In the genomic region with DNA sequence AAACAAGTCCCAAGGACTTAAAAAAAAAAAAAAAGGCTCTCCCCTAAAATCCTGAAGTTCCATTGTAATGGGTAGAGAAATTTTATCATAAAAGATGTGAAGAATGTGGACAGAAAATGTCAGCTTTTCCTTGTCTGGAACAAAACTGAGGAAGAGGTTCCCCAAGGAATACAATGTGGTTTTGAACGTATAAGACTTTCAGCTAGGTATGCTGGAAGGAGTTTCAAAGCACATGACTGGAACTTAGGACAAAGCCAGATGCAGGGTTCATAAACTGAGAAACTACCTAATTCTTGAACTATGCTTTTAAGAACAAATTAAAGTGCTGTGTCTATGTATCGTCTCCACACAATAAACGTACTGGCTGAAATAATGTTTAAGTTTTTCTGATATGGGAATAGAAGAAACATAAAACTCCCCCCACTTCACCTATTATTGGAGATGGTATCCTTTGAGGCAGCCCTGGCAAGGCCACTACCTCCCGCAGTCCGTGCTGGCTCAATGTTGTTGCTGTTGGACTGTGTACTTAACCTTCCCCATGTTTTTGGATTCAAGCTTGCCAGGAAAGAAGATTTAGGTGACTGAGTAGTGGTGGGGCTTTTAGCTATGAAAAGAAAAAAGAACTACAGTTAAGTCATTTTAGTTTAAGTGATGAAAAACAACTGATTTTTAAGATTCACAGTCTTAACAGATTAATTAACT, we compare ENCODE assay signal across 21 cellular contexts.
DNase-seq lines count a peak whose midpoint lies in the region; ATAC-seq and TF ChIP-seq lines count a peak whose summit lies in the region.
"Had no signal": no experiment of that assay in that cellular context is flagged by ENCODE, and none has a peak within 500 bp of the region (broad histone marks: within the 10 kb centered on the region; RNA-seq: fewer than 3 reads in every experiment).

No MANE protein-coding gene starts in this region.

- H3K27ac Mint-ChIP-seq in natural killer cell, result peak overlapping the region; percentile 16 to 52
- H3K27ac Mint-ChIP-seq in natural killer cell treated with Interleukin-12 subunit alpha and Interleukin-12 subunit beta and Interleukin-15 and Interleukin-18, amount 100 ng/mL, for 72 hours, result no peak overlapping the region
- H3K27ac Mint-ChIP-seq in mesothelial cell of epicardium, result peak overlapping the region; percentile 21
- H3K27ac Mint-ChIP-seq: activated CD8-positive, alpha-beta memory T cell treated with anti-CD3 and anti-CD28 coated beads, Interleukin-2, amount 10 ng/mL, durations not matched to agents 7 days and 5 days; H9 had no signal

- H3K4me1 Mint-ChIP-seq in natural killer cell (no peaks in the 10 kb centered on the region), mesothelial cell of epicardium (peaks cover 2% of the 10 kb centered on the region)
- no peaks in the 10 kb centered on the region for H3K4me1 Mint-ChIP-seq in natural killer cell treated with Interleukin-12 subunit alpha and Interleukin-12 subunit beta and Interleukin-15 and Interleukin-18, amount 100 ng/mL, for 72 hours (ENCODE audit: low read depth in 2 of 2)
- H3K4me1 Mint-ChIP-seq: activated CD8-positive, alpha-beta memory T cell treated with anti-CD3 and anti-CD28 coated beads, Interleukin-2, amount 10 ng/mL, durations not matched to agents 7 days and 5 days had no signal

- no peak overlapping the region for H3K4me3 Mint-ChIP-seq in natural killer cell
- H3K4me3 Mint-ChIP-seq in natural killer cell treated with Interleukin-12 subunit alpha and Interleukin-12 subunit beta and Interleukin-15 and Interleukin-18, amount 100 ng/mL, for 72 hours, result no peak overlapping the region
- no peak overlapping the region for H3K4me3 Mint-ChIP-seq in mesothelial cell of epicardium
- H3K4me3 Mint-ChIP-seq: activated CD8-positive, alpha-beta memory T cell treated with anti-CD3 and anti-CD28 coated beads, Interleukin-2, amount 10 ng/mL, durations not matched to agents 7 days and 5 days; H9 had no signal

- no peak overlapping the region for H3K4me3 ChIP-seq in fibroblast of mammary gland (ENCODE audit: control insufficient read depth, low read depth, low read length)

- DNase-seq in natural killer cell (no peak), fibroblast of mammary gland (ENCODE audit: low read depth) (peak; percentile 31), mesothelial cell of epicardium (ENCODE audit: low spot score in 2 of 2, unreplicated experiment in 2 of 2) (no peak)
- no peak for DNase-seq in natural killer cell treated with Interleukin-12 subunit alpha and Interleukin-12 subunit beta and Interleukin-15 and Interleukin-18, amount 100 ng/mL, for 72 hours (ENCODE audit: low spot score)
- DNase-seq: ACHN; activated CD8-positive, alpha-beta memory T cell treated with anti-CD3 and anti-CD28 coated beads, Interleukin-2, amount 10 ng/mL, durations not matched to agents 7 days and 5 days; activated naive CD4-positive, alpha-beta T cell; brain microvascular endothelial cell; CD4-positive, CD25-positive, alpha-beta regulatory T cell; effector memory CD4-positive, alpha-beta T cell; H9; hypothalamus; KG1; kidney glomerular epithelial cell; OCI-M1; posterior cingulate gyrus; trophoblast cell had no signal

- intact Hi-C loops in natural killer cell (cut with micrococcal nuclease), result no loop called here

- no peak for ATAC-seq in natural killer cell
- ATAC-seq in natural killer cell treated with Interleukin-12 subunit alpha and Interleukin-12 subunit beta and Interleukin-15 and Interleukin-18, amount 100 ng/mL, for 72 hours, result no peak
- no peak for ATAC-seq in HG03457 (IDR thresholded peaks at IDR 0.05; ENCODE audit: unreplicated experiment)
- ATAC-seq in HG02938 (IDR thresholded peaks at IDR 0.05; ENCODE audit: unreplicated experiment), result no peak
- ATAC-seq in GM21717 (IDR thresholded peaks at IDR 0.05; ENCODE audit: unreplicated experiment), result no peak
- ATAC-seq in GM21515 (IDR thresholded peaks at IDR 0.05; ENCODE audit: unreplicated experiment), result no peak
- ATAC-seq: activated CD8-positive, alpha-beta memory T cell treated with anti-CD3 and anti-CD28 coated beads, Interleukin-2, amount 10 ng/mL, durations not matched to agents 7 days and 5 days had no signal

- H3K9me3 Mint-ChIP-seq in natural killer cell, result no peaks in the 10 kb centered on the region
- no peaks in the 10 kb centered on the region for H3K9me3 Mint-ChIP-seq in natural killer cell treated with Interleukin-12 subunit alpha and Interleukin-12 subunit beta and Interleukin-15 and Interleukin-18, amount 100 ng/mL, for 72 hours
- no peaks in the 10 kb centered on the region for H3K9me3 Mint-ChIP-seq in mesothelial cell of epicardium
- H3K9me3 Mint-ChIP-seq: CD4-positive, CD25-positive, alpha-beta regulatory T cell; H9 had no signal

- TF ChIP-seq CTCF in natural killer cell (IDR thresholded peaks at IDR 0.05) (no peak), fibroblast of mammary gland (conservative IDR thresholded peaks at IDR 0.05; ENCODE audit: control insufficient read depth, insufficient read depth, low read depth, low read length) (no peak), mesothelial cell of epicardium (IDR thresholded peaks at IDR 0.05; ENCODE audit: unreplicated experiment) (no peak)

- H3K36me3 Mint-ChIP-seq in natural killer cell (peaks cover 25% of the 10 kb centered on the region), mesothelial cell of epicardium (peaks cover 34% of the 10 kb centered on the region)
- H3K36me3 Mint-ChIP-seq in natural killer cell treated with Interleukin-12 subunit alpha and Interleukin-12 subunit beta and Interleukin-15 and Interleukin-18, amount 100 ng/mL, for 72 hours, result peaks cover 23% of the 10 kb centered on the region

- H3K27me3 Mint-ChIP-seq in natural killer cell (ENCODE audit: low read depth in 2 of 2), result no peaks in the 10 kb centered on the region
- H3K27me3 Mint-ChIP-seq in natural killer cell treated with Interleukin-12 subunit alpha and Interleukin-12 subunit beta and Interleukin-15 and Interleukin-18, amount 100 ng/mL, for 72 hours, result no peaks in the 10 kb centered on the region
- no peaks in the 10 kb centered on the region for H3K27me3 Mint-ChIP-seq in mesothelial cell of epicardium (ENCODE audit: low read depth)
- H3K27me3 Mint-ChIP-seq: activated CD8-positive, alpha-beta memory T cell treated with anti-CD3 and anti-CD28 coated beads, Interleukin-2, amount 10 ng/mL, durations not matched to agents 7 days and 5 days; CD4-positive, CD25-positive, alpha-beta regulatory T cell had no signal

Comparison
In these comparisons a context has a peak if more than half of its experiments do, and no peak if none do; other contexts are left out.
1. H3K27ac Mint-ChIP-seq: peak in natural killer cell (2 of 2) and mesothelial cell of epicardium (single experiment); none in natural killer cell treated with Interleukin-12 subunit alpha and Interleukin-12 subunit beta and Interleukin-15 and Interleukin-18, amount 100 ng/mL, for 72 hours (0 of 2).